Comparison of ENCODE assay signal across 18 cellular contexts in the genomic region with DNA sequence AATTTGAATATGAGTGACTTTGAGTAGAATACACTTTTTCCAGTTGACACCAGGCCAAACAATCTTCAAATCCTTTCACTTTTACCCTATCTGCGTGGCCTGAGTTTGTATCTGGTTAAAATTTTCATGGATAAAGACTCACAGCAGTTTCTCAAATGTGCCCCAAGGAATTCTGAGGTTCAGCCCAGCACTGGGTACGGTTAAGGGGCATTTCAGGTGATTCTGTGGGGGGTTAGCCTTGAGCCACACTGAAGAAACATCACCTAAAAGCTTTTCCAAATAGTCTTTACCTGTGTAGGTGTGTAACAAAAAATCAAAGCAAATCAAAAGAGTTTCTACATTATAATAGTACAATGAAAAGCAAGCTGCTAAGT.
A peak's percentile ranks its signal among the peaks of the same experiment; 100 is the strongest.
DNase-seq lines count a peak whose midpoint lies in the region; ATAC-seq and TF ChIP-seq lines count a peak whose summit lies in the region.
"Had no signal": no experiment of that assay in that cellular context is flagged by ENCODE, and none has a peak within 500 bp of the region (broad histone marks: within the 10 kb centered on the region; RNA-seq: fewer than 3 reads in every experiment).

No MANE protein-coding gene starts in this region.

- no peak overlapping the region for H3K4me3 Mint-ChIP-seq in activated CD8-positive, alpha-beta memory T cell treated with anti-CD3 and anti-CD28 coated beads, Interleukin-2, amount 10 ng/mL, durations not matched to agents 7 days and 5 days
- H3K4me3 Mint-ChIP-seq: activated CD4-positive, alpha-beta T cell treated with anti-CD3 and anti-CD28 coated beads for 36 hours; activated naive CD8-positive, alpha-beta T cell; effector memory CD8-positive, alpha-beta T cell; natural killer cell; stimulated activated effector memory CD8-positive, alpha-beta T cell treated with anti-CD3 and anti-CD28 coated beads, Interleukin-12 subunit alpha, Interleukin-12 subunit beta, amount 100 ng/mL, for 72 hours had no signal

- H3K4me1 Mint-ChIP-seq in activated CD8-positive, alpha-beta memory T cell treated with anti-CD3 and anti-CD28 coated beads, Interleukin-2, amount 10 ng/mL, durations not matched to agents 7 days and 5 days, result no peaks in the 10 kb centered on the region
- H3K4me1 Mint-ChIP-seq: activated CD4-positive, alpha-beta T cell treated with anti-CD3 and anti-CD28 coated beads for 36 hours; natural killer cell; stimulated activated effector memory CD8-positive, alpha-beta T cell treated with anti-CD3 and anti-CD28 coated beads, Interleukin-12 subunit alpha, Interleukin-12 subunit beta, amount 100 ng/mL, for 72 hours had no signal

- no peak overlapping the region for H3K27ac Mint-ChIP-seq in activated CD8-positive, alpha-beta memory T cell treated with anti-CD3 and anti-CD28 coated beads, Interleukin-2, amount 10 ng/mL, durations not matched to agents 7 days and 5 days
- H3K27ac Mint-ChIP-seq: activated CD4-positive, alpha-beta T cell treated with anti-CD3 and anti-CD28 coated beads for 36 hours; activated naive CD8-positive, alpha-beta T cell; effector memory CD8-positive, alpha-beta T cell; natural killer cell; stimulated activated effector memory CD8-positive, alpha-beta T cell treated with anti-CD3 and anti-CD28 coated beads, Interleukin-12 subunit alpha, Interleukin-12 subunit beta, amount 100 ng/mL, for 72 hours had no signal

- H3K9me3 Mint-ChIP-seq in activated CD8-positive, alpha-beta memory T cell treated with anti-CD3 and anti-CD28 coated beads, Interleukin-2, amount 10 ng/mL, durations not matched to agents 7 days and 5 days (ENCODE audit: low read depth), result no peaks in the 10 kb centered on the region
- H3K9me3 Mint-ChIP-seq: effector memory CD8-positive, alpha-beta T cell; natural killer cell; stimulated activated effector memory CD8-positive, alpha-beta T cell treated with anti-CD3 and anti-CD28 coated beads, Interleukin-12 subunit alpha, Interleukin-12 subunit beta, amount 100 ng/mL, for 72 hours had no signal

- peaks cover 8% of the 10 kb centered on the region for H3K27me3 Mint-ChIP-seq in activated CD8-positive, alpha-beta memory T cell treated with anti-CD3 and anti-CD28 coated beads, Interleukin-2, amount 10 ng/mL, durations not matched to agents 7 days and 5 days

- CTCF ChIA-PET in activated CD8-positive, alpha-beta memory T cell treated with anti-CD3 and anti-CD28 coated beads, Interleukin-2, amount 10 ng/mL, durations not matched to agents 7 days and 5 days (lab: Charles Lee), result no interaction called here

- no peak overlapping the region for H3K27ac ChIP-seq in RWPE2 (ENCODE audit: poor library complexity, severe bottlenecking)
- H3K27ac ChIP-seq in thymus (ENCODE audit: low read depth), result peak overlapping the region; percentile 74
- H3K27ac ChIP-seq: tibial artery had no signal

- TF ChIP-seq CTCF in RWPE2 (IDR thresholded peaks at IDR 0.05; ENCODE audit: poor library complexity, severe bottlenecking) (no peak), omental fat pad (IDR thresholded peaks at IDR 0.05) (no peak)

- H3K36me3 Mint-ChIP-seq in activated CD8-positive, alpha-beta memory T cell treated with anti-CD3 and anti-CD28 coated beads, Interleukin-2, amount 10 ng/mL, durations not matched to agents 7 days and 5 days, result no peaks in the 10 kb centered on the region
- H3K36me3 Mint-ChIP-seq: natural killer cell; stimulated activated effector memory CD8-positive, alpha-beta T cell treated with anti-CD3 and anti-CD28 coated beads, Interleukin-12 subunit alpha, Interleukin-12 subunit beta, amount 100 ng/mL, for 72 hours had no signal

- DNase-seq in DMS53 (lab: John Stamatoyannopoulos, UW) (peak; percentile 25), DMS53 treated with DMSO at 0.1 percent for 48 hours (lab: John Stamatoyannopoulos, UW; ENCODE audit: unreplicated experiment) (no peak), RWPE2 (ENCODE audit: low spot score) (no peak), omental fat pad (ENCODE audit: low spot score) (no peak), hepatic stellate cell (ENCODE audit: low spot score) (no peak)
- no peak for DNase-seq in activated CD8-positive, alpha-beta memory T cell treated with anti-CD3 and anti-CD28 coated beads, Interleukin-2, amount 10 ng/mL, durations not matched to agents 7 days and 5 days
- DNase-seq: activated CD4-positive, alpha-beta T cell treated with anti-CD3 and anti-CD28 coated beads for 36 hours; effector memory CD8-positive, alpha-beta T cell; esophagus squamous epithelium; natural killer cell; NCI-H1436 treated with DMSO at 0.1 percent for 48 hours; NCI-H526 treated with DMSO at 0.1 percent for 48 hours had no signal

- no peaks in the 10 kb centered on the region for H3K36me3 ChIP-seq in RWPE2 (ENCODE audit: low read depth)
- no peaks in the 10 kb centered on the region for H3K36me3 ChIP-seq in thymus (ENCODE audit: control insufficient read depth, insufficient read depth)
- H3K36me3 ChIP-seq: BE2C, esophagus squamous epithelium, tibial artery had no signal

- H3K27me3 ChIP-seq in RWPE2 (ENCODE audit: insufficient read depth, poor library complexity, severe bottlenecking) (peaks cover 5% of the 10 kb centered on the region), thymus (ENCODE audit: control insufficient read depth, insufficient read depth) (no peaks in the 10 kb centered on the region)
- H3K27me3 ChIP-seq: BE2C, esophagus squamous epithelium, tibial artery had no signal

- H3K4me3 ChIP-seq in RWPE2 (ENCODE audit: severe bottlenecking) (no peak overlapping the region), thymus (ENCODE audit: low read length) (no peak overlapping the region)
- H3K4me3 ChIP-seq: esophagus squamous epithelium, tibial artery had no signal

- H3K4me1 ChIP-seq in RWPE2 (ENCODE audit: insufficient read depth, poor library complexity, severe bottlenecking), result peaks cover 14% of the 10 kb centered on the region
- H3K4me1 ChIP-seq in thymus (ENCODE audit: control insufficient read depth, insufficient read depth, low read length), result no peaks in the 10 kb centered on the region
- H3K4me1 ChIP-seq: BE2C had no signal

- no peaks in the 10 kb centered on the region for H3K9me3 ChIP-seq in RWPE2 (ENCODE audit: severe bottlenecking)
- H3K9me3 ChIP-seq in thymus (ENCODE audit: control insufficient read depth), result no peaks in the 10 kb centered on the region
- H3K9me3 ChIP-seq: BE2C, esophagus squamous epithelium, tibial artery had no signal

- WGBS in thymus, result 64% methylated on average over 2 of the region's 2 CpGs

- 0 out of 3 replicates have a peak, but pooled peaks have one; percentile 17 for ATAC-seq in RWPE2 (ENCODE audit: low read depth)
- peak; percentile 37 for ATAC-seq in omental fat pad (ENCODE audit: low FRiP score)
- no peak for ATAC-seq in activated CD8-positive, alpha-beta memory T cell treated with anti-CD3 and anti-CD28 coated beads, Interleukin-2, amount 10 ng/mL, durations not matched to agents 7 days and 5 days
- ATAC-seq in HG03039 (IDR thresholded peaks at IDR 0.05; ENCODE audit: unreplicated experiment), result no peak
- ATAC-seq: activated CD4-positive, alpha-beta T cell treated with anti-CD3 and anti-CD28 coated beads for 36 hours; effector memory CD8-positive, alpha-beta T cell; natural killer cell; stimulated activated effector memory CD8-positive, alpha-beta T cell treated with anti-CD3 and anti-CD28 coated beads, Interleukin-12 subunit alpha, Interleukin-12 subunit beta, amount 100 ng/mL, for 72 hours had no signal

Comparison
In these comparisons a context has a peak if more than half of its experiments do, and no peak if none do; other contexts are left out.
1. ATAC-seq: peak in RWPE2 (single experiment) and omental fat pad (single experiment); none in activated CD8-positive, alpha-beta memory T cell treated with anti-CD3 and anti-CD28 coated beads, Interleukin-2, amount 10 ng/mL, durations not matched to agents 7 days and 5 days (single experiment) and HG03039 (single experiment).